In the genomic region with DNA sequence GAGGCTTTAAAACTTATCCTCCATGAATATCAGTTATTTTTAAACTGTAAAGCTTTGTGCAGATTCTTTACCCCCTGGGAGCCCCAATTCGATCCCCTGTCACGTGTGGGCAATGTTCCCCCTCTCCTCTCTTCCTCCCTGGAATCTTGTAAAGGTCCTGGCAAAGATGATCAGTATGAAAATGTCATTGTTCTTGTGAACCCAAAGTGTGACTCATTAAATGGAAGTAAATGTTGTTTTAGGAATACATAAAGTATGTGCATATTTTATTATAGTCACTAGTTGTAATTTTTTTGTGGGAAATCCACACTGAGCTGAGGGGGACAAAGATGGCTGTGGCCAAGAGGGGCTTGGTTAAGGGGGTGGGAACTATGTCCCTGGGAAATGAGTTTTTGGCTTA, we compare ENCODE assay signal across 34 cellular contexts. TPM values are rescaled to one million over a fixed set of nuclear protein-coding genes. Genes with fewer than 3 reads are reported as not detected.
"Had no signal": no experiment of that assay in that cellular context is flagged by ENCODE, and none has a peak within 500 bp of the region (broad histone marks: within the 10 kb centered on the region; RNA-seq: fewer than 3 reads in every experiment).

No MANE protein-coding gene starts in this region.

- DNase-seq: effector memory CD4-positive, alpha-beta T cell; erythroblast; esophagus squamous epithelium; gastrocnemius medialis; head of caudate nucleus; kidney; left cardiac atrium; left lung; mesenchymal stem cell; mucosa of descending colon; naive B cell; ovary; posterior cingulate gyrus; psoas muscle; retina; right lobe of liver; stimulated activated CD4-positive, alpha-beta T cell treated with anti-CD3 and anti-CD28 coated beads, Interleukin-12 subunit alpha, Interleukin-12 subunit beta, amount 100 ng/mL, for 4 hours; stimulated activated CD4-positive, alpha-beta T cell treated with anti-CD3 and anti-CD28 coated beads, Interleukin-1b, Interleukin-23, amount 100 ng/mL, for 48 hours; stimulated activated CD4-positive, alpha-beta T cell treated with anti-CD3 and anti-CD28 coated beads, Interleukin-4, amount 100 ng/mL, for 1 hour; stimulated activated CD8-positive, alpha-beta memory T cell treated with anti-CD3 and anti-CD28 coated beads, Interleukin-4, amount 100 ng/mL, for 48 hours; stimulated activated naive CD4-positive, alpha-beta T cell; stimulated activated naive CD8-positive, alpha-beta T cell treated with anti-CD3 and anti-CD28 coated beads, Interleukin-15, amount 100 ng/mL, for 72 hours; transverse colon; upper lobe of right lung; uterus had no signal

- H3K79me2 ChIP-seq: hepatocyte had no signal

- H3K36me3 ChIP-seq: esophagus squamous epithelium, gastrocnemius medialis, left lung, neural progenitor cell, ovary, right lobe of liver, suprapubic skin, transverse colon, upper lobe of right lung, uterus had no signal

- H3K9ac ChIP-seq: neural progenitor cell had no signal

- H3K4me2 ChIP-seq: hepatocyte, neural progenitor cell, smooth muscle cell had no signal

- H3K27ac ChIP-seq: esophagus squamous epithelium, gastrocnemius medialis, hepatocyte, left lung, neural progenitor cell, ovary, psoas muscle, right lobe of liver, suprapubic skin, transverse colon, upper lobe of right lung, uterus had no signal

- H3K4me3 ChIP-seq: esophagus squamous epithelium, gastrocnemius medialis, hepatocyte, left lung, mucosa of descending colon, neural progenitor cell, ovary, psoas muscle, right lobe of liver, smooth muscle cell, suprapubic skin, transverse colon, upper lobe of right lung, uterus had no signal

- H3K9me3 ChIP-seq: esophagus squamous epithelium, gastrocnemius medialis, left lung, mucosa of descending colon, ovary, psoas muscle, right lobe of liver, suprapubic skin, transverse colon, upper lobe of right lung, uterus had no signal

- H2AFZ ChIP-seq: hepatocyte, neural progenitor cell had no signal

- ATAC-seq: gastrocnemius medialis; left cardiac atrium; left lung; mucosa of descending colon; psoas muscle; right lobe of liver; stimulated activated naive CD8-positive, alpha-beta T cell treated with anti-CD3 and anti-CD28 coated beads, Interleukin-15, amount 100 ng/mL, for 72 hours; upper lobe of right lung had no signal

- H3K4me1 ChIP-seq: left lung, neural progenitor cell, psoas muscle, right lobe of liver, suprapubic skin, transverse colon, upper lobe of right lung had no signal

- H3K27me3 ChIP-seq: gastrocnemius medialis, hepatocyte, left lung, neural progenitor cell, ovary, right lobe of liver, transverse colon, upper lobe of right lung, uterus had no signal

RNA-seq across cellular contexts. Expression of a gene that starts 2.3 kb away (rescaled TPM):
- total RNA-seq: cerebellum, gastrocnemius medialis, glomerular endothelial cell, hepatocyte, kidney, lower leg skin, lung microvascular endothelial cell, mesothelial cell of epicardium, ovary, smooth muscle cell, suprapubic skin had no signal
- polyA plus RNA-seq: psoas muscle, smooth muscle cell had no signal

RNA-seq across cellular contexts. Expression of a gene that starts 17.8 kb away (rescaled TPM):
- total RNA-seq: cerebellum, esophagus squamous epithelium, gastrocnemius medialis, glomerular endothelial cell, hepatocyte, kidney, left cardiac atrium, lower leg skin, lung microvascular endothelial cell, mesothelial cell of epicardium, mucosa of descending colon, right lobe of liver, transverse colon, upper lobe of right lung, uterus had no signal
- polyA plus RNA-seq: ovary had no signal

RNA-seq across cellular contexts. Expression of a gene that starts 31.4 kb away (rescaled TPM):
- total RNA-seq: hepatocyte, kidney, lower leg skin, lung microvascular endothelial cell, mesothelial cell of epicardium, smooth muscle cell had no signal
- polyA plus RNA-seq: smooth muscle cell had no signal
